14 cellular contexts compared by ENCODE assay signal in genomic region chr7:105766421-105767191, GRCh38.
DNase-seq lines count a peak whose midpoint lies in the region; ATAC-seq and TF ChIP-seq lines count a peak whose summit lies in the region.
"Had no signal": no experiment of that assay in that cellular context is flagged by ENCODE, and none has a peak within 500 bp of the region (broad histone marks: within the 10 kb centered on the region; RNA-seq: fewer than 3 reads in every experiment).

No MANE protein-coding gene starts in this region.

- no peak overlapping the region for H3K4me3 Mint-ChIP-seq in activated T-cell treated with anti-CD3 and anti-CD28 coated beads, Interleukin-2, amount 50 U/mL, for 4 hours
- H3K4me3 Mint-ChIP-seq: immature natural killer cell had no signal

- H3K27me3 Mint-ChIP-seq in activated T-cell treated with anti-CD3 and anti-CD28 coated beads, Interleukin-2, amount 50 U/mL, for 4 hours (ENCODE audit: low read depth) = no peaks in the 10 kb centered on the region

- no peak for TF ChIP-seq CTCF in GM20000 (IDR thresholded peaks at IDR 0.05; ENCODE audit: extremely low read depth, missing control alignments)

- peaks cover 2% of the 10 kb centered on the region for H3K36me3 Mint-ChIP-seq in activated T-cell treated with anti-CD3 and anti-CD28 coated beads, Interleukin-2, amount 50 U/mL, for 4 hours (ENCODE audit: insufficient read depth)

- H3K9me3 Mint-ChIP-seq in activated T-cell treated with anti-CD3 and anti-CD28 coated beads, Interleukin-2, amount 50 U/mL, for 4 hours = no peaks in the 10 kb centered on the region
- H3K9me3 Mint-ChIP-seq: immature natural killer cell had no signal

- peak; percentile 55 to 69 for ATAC-seq in activated T-cell treated with anti-CD3 and anti-CD28 coated beads, Interleukin-2, amount 50 U/mL, for 4 hours
- ATAC-seq: gastrocnemius medialis had no signal

- peaks cover 32% of the 10 kb centered on the region for H3K4me1 Mint-ChIP-seq in activated T-cell treated with anti-CD3 and anti-CD28 coated beads, Interleukin-2, amount 50 U/mL, for 4 hours (ENCODE audit: low read depth)

- DNase-seq in activated effector memory CD4-positive, alpha-beta T cell treated with anti-CD3 and anti-CD28 coated beads, Interleukin-2, amount 50 U/mL, for 16 hours = peak; percentile 62
- no peak for DNase-seq in activated effector memory CD4-positive, alpha-beta T cell treated with Interleukin-2 at 50 U/mL for 16 hours
- peak; percentile 28 for DNase-seq in GM20000 (ENCODE audit: low spot score)
- no peak for DNase-seq in activated T-cell treated with anti-CD3 and anti-CD28 coated beads, Interleukin-2, amount 50 U/mL, for 4 hours
- peak; percentile 13 for DNase-seq in occipital lobe (lab: John Stamatoyannopoulos, UW)
- DNase-seq in ureter (ENCODE audit: low spot score) = no peak
- DNase-seq in effector CD4-positive, alpha-beta T cell = no peak
- DNase-seq in SK-N-DZ (ENCODE audit: low spot score) = no peak
- DNase-seq: effector memory CD4-positive, alpha-beta T cell; gastrocnemius medialis; GOT3; immature natural killer cell; midbrain; NCI-H1930 had no signal

Comparison
In these comparisons a context has a peak if more than half of its experiments do, and no peak if none do; other contexts are left out.
1. DNase-seq: peak in activated effector memory CD4-positive, alpha-beta T cell treated with anti-CD3 and anti-CD28 coated beads, Interleukin-2, amount 50 U/mL, for 16 hours (single experiment), GM20000 (single experiment) and occipital lobe (single experiment); none in activated effector memory CD4-positive, alpha-beta T cell treated with Interleukin-2 at 50 U/mL for 16 hours (single experiment), activated T-cell treated with anti-CD3 and anti-CD28 coated beads, Interleukin-2, amount 50 U/mL, for 4 hours (single experiment), ureter (single experiment), effector CD4-positive, alpha-beta T cell (single experiment) and SK-N-DZ (single experiment).